9 cellular contexts compared by ENCODE assay signal in genomic region chr10:89373916-89374711, GRCh38. TPM values are rescaled to one million over a fixed set of nuclear protein-coding genes. Genes with fewer than 3 reads are reported as not detected.
A peak's percentile ranks its signal among the peaks of the same experiment; 100 is the strongest.
DNase-seq lines count a peak whose midpoint lies in the region; ATAC-seq and TF ChIP-seq lines count a peak whose summit lies in the region.
"Had no signal": no experiment of that assay in that cellular context is flagged by ENCODE, and none has a peak within 500 bp of the region (broad histone marks: within the 10 kb centered on the region; RNA-seq: fewer than 3 reads in every experiment).

No MANE protein-coding gene starts in this region.

- intact Hi-C loops in left colon (cut with DNase I, micrococcal nuclease) (no loop called here), tibial artery (cut with DNase I; ENCODE audit: low total_unique reads) (no loop called here)

- no peaks in the 10 kb centered on the region for H3K36me3 Mint-ChIP-seq in activated T-cell treated with anti-CD3 and anti-CD28 coated beads, Interleukin-2, amount 50 U/mL, for 4 hours (ENCODE audit: insufficient read depth)
- H3K36me3 Mint-ChIP-seq: naive B cell had no signal

- no peaks in the 10 kb centered on the region for H3K9me3 ChIP-seq in tibial artery

- peak; percentile 95 for ATAC-seq in left colon
- ATAC-seq in HG02610 (IDR thresholded peaks at IDR 0.05; ENCODE audit: unreplicated experiment) = no peak
- no peak for ATAC-seq in activated T-cell treated with anti-CD3 and anti-CD28 coated beads, Interleukin-2, amount 50 U/mL, for 4 hours
- ATAC-seq in GM19397 (IDR thresholded peaks at IDR 0.05; ENCODE audit: unreplicated experiment) = no peak

- no peak overlapping the region for H3K4me3 Mint-ChIP-seq in activated T-cell treated with anti-CD3 and anti-CD28 coated beads, Interleukin-2, amount 50 U/mL, for 4 hours
- H3K4me3 Mint-ChIP-seq: naive B cell had no signal

- no peaks in the 10 kb centered on the region for H3K4me1 Mint-ChIP-seq in activated T-cell treated with anti-CD3 and anti-CD28 coated beads, Interleukin-2, amount 50 U/mL, for 4 hours (ENCODE audit: low read depth)

- peaks cover 0 to 23% (median 17%) of the 10 kb centered on the region in 4 donors for H3K4me1 ChIP-seq in tibial artery

- POLR2A ChIA-PET in GM10248 (lab: Yijun Ruan, JAX) = no interaction called here

- H3K27ac ChIP-seq in tibial artery = peak overlapping the region; percentile 88 to 90

- H3K27me3 Mint-ChIP-seq in activated T-cell treated with anti-CD3 and anti-CD28 coated beads, Interleukin-2, amount 50 U/mL, for 4 hours (ENCODE audit: low read depth) = peaks cover 2% of the 10 kb centered on the region

- H3K9me3 Mint-ChIP-seq in activated T-cell treated with anti-CD3 and anti-CD28 coated beads, Interleukin-2, amount 50 U/mL, for 4 hours = no peaks in the 10 kb centered on the region
- H3K9me3 Mint-ChIP-seq: naive B cell had no signal

- CTCF ChIA-PET in GM10248 (lab: Yijun Ruan, JAX) = interaction anchor here (1.2 to 1.3 kb wide), 2 partner anchors 10 to 13 kb away, joined by 3 to 4 read pairs; no protein-coding TSS in a partner anchor

- no peaks in the 10 kb centered on the region for H3K27me3 ChIP-seq in tibial artery

- TF ChIP-seq CTCF in tibial artery (IDR thresholded peaks at IDR 0.05) (no peak), GM10248 (IDR thresholded peaks at IDR 0.05; ENCODE audit: control extremely low read depth, extremely low read depth, low read depth, missing control alignments) (no peak)

- no peaks in the 10 kb centered on the region for H3K36me3 ChIP-seq in tibial artery

- peak; percentile 91 for DNase-seq in LHCN-M2 (ENCODE audit: low read depth)
- peak; percentile 49 to 77 for DNase-seq in cerebellar nuclear complex (lab: John Stamatoyannopoulos, UW)
- DNase-seq in left colon = peak; percentile 70 to 89
- peak; percentile 94 to 96 for DNase-seq in tibial artery
- DNase-seq in activated T-cell treated with anti-CD3 and anti-CD28 coated beads, Interleukin-2, amount 50 U/mL, for 4 hours = no peak
- DNase-seq in GM10248 (ENCODE audit: extremely low spot score) = no peak
- DNase-seq: naive B cell had no signal

- H3K4me3 ChIP-seq in tibial artery = peak overlapping the region in 1 of 2 donors; percentile 5

RNA-seq across cellular contexts. Expression of gene IFIT1B, which starts 3.7 kb away (rescaled TPM):
- total RNA-seq in LHCN-M2 (2014; rRNA removed) = not detected in 2 replicates
- polyA plus RNA-seq in LHCN-M2 (2012) = not detected
- not detected for total RNA-seq in left colon
- total RNA-seq in activated T-cell treated with anti-CD3 and anti-CD28 coated beads, Interleukin-2, amount 50 U/mL, for 4 hours = not detected

RNA-seq across cellular contexts. Expression of gene IFIT1, which starts 18.3 kb away (rescaled TPM):
- total RNA-seq in LHCN-M2 (2014; rRNA removed) (33.3 and 70.9 TPM in 2 replicates), left colon (1 to 10 TPM; 6.1 to 6.8 TPM)
- 7.0 TPM for polyA plus RNA-seq in LHCN-M2 (2012)
- total RNA-seq in activated T-cell treated with anti-CD3 and anti-CD28 coated beads, Interleukin-2, amount 50 U/mL, for 4 hours = under 1 TPM; 0.13 to 0.41 (median 0.28) TPM

RNA-seq across cellular contexts. Expression of gene IFIT5, which starts 40.3 kb away (rescaled TPM):
- 32.1 and 40.5 TPM in 2 replicates for total RNA-seq in LHCN-M2 (2014; rRNA removed)
- 7.6 TPM for polyA plus RNA-seq in LHCN-M2 (2012)
- total RNA-seq in left colon = 10 to 100 TPM; 10.2 to 10.6 TPM
- 10 to 100 TPM in 2 of 3 donors, 1 to 10 TPM in 1; 7.8 to 11.9 (median 10.7) TPM for total RNA-seq in activated T-cell treated with anti-CD3 and anti-CD28 coated beads, Interleukin-2, amount 50 U/mL, for 4 hours

RNA-seq across cellular contexts. Expression of gene IFIT3, which starts 46.3 kb away (rescaled TPM):
- 15.6 and 32.0 TPM in 2 replicates for total RNA-seq in LHCN-M2 (2014; rRNA removed)
- polyA plus RNA-seq in LHCN-M2 (2012) = 7.3 TPM
- 10 to 100 TPM in 1 of 2 donors, 1 to 10 TPM in 1; 5.0 to 10.3 TPM for total RNA-seq in left colon
- total RNA-seq in activated T-cell treated with anti-CD3 and anti-CD28 coated beads, Interleukin-2, amount 50 U/mL, for 4 hours = 1 to 10 TPM; 2.1 to 3.9 (median 3.4) TPM

Comparison
In these comparisons a context has a peak if more than half of its experiments do, and no peak if none do; other contexts are left out.
1. DNase-seq: peak in LHCN-M2 (single experiment), cerebellar nuclear complex (2 of 2), left colon (2 of 2) and tibial artery (2 of 2); none in activated T-cell treated with anti-CD3 and anti-CD28 coated beads, Interleukin-2, amount 50 U/mL, for 4 hours (single experiment) and GM10248 (single experiment).
2. RNA of gene IFIT1, which starts 18.3 kb away (total RNA-seq): 33.3 to 70.9 TPM in LHCN-M2 and 6.1 to 6.8 TPM in left colon; 0.13 to 0.41 TPM in activated T-cell treated with anti-CD3 and anti-CD28 coated beads, Interleukin-2, amount 50 U/mL, for 4 hours; every median in the first group is over 4 times any median in the second.